ENCODE assay signal across 1 cellular context in genomic region chr1:160911441-160911840, GRCh38.
TF ChIP-seq lines count a peak whose summit lies in the region.

No MANE protein-coding gene starts in this region.

TF ChIP-seq in K562, 482 proteins besides CTCF, POLR2A, EP300 and RAD21 (continued from another document):
- TF ChIP-seq TSHZ1 (CRISPR knock-in tag; IDR thresholded peaks at IDR 0.05) (no peak), PHB2 (IDR thresholded peaks at IDR 0.05; ENCODE audit: low read depth) (no peak), PRDM10 (IDR thresholded peaks at IDR 0.05; ENCODE audit: partially characterized antibody) (no peak), ZBTB43 (CRISPR knock-in tag; IDR thresholded peaks at IDR 0.05) (no peak), PTRF (tag; IDR thresholded peaks at IDR 0.05) (no peak), ZNF740 (CRISPR knock-in tag; IDR thresholded peaks at IDR 0.05) (no peak), ZNF740 (tag; IDR thresholded peaks at IDR 0.05) (no peak), ZNF3 (CRISPR knock-in tag; IDR thresholded peaks at IDR 0.05) (no peak), TRIM24 (IDR thresholded peaks at IDR 0.05) (peak in 1 of 2 experiments; percentile 61; a peak in 1 of 4 replicates), TAL1 (IDR thresholded peaks at IDR 0.05) (peak; percentile 83), IFI16 (CRISPR knock-in tag; IDR thresholded peaks at IDR 0.05) (no peak), DPF2 (IDR thresholded peaks at IDR 0.05) (0 out of 2 replicates have a peak, but pooled peaks have one; percentile 27), ESRRA (IDR thresholded peaks at IDR 0.05; ENCODE audit: borderline replicate concordance, low read depth) (peak; percentile 77; the same call in 1 of the 2 replicates), HDGF (IDR thresholded peaks at IDR 0.05) (no peak), NONO (IDR thresholded peaks at IDR 0.05; ENCODE audit: low read depth in 2 of 2, low read length in 1 of 2) (no peak), LCOR (CRISPR knock-in tag; IDR thresholded peaks at IDR 0.05) (no peak), PML (IDR thresholded peaks at IDR 0.05; ENCODE audit: low read length) (peak; percentile 49; the same call in 1 of the 2 replicates), GATA2 (CRISPR knock-in tag; IDR thresholded peaks at IDR 0.05) (0 out of 2 replicates have a peak, but pooled peaks have one; percentile 22), IRF9 (tag; IDR thresholded peaks at IDR 0.05) (no peak), TAF9B (IDR thresholded peaks at IDR 0.05; ENCODE audit: partially characterized antibody) (no peak), STAT6 (CRISPR knock-in tag; IDR thresholded peaks at IDR 0.05) (no peak)
